Comparison of ENCODE assay signal across 8 cellular contexts in genomic region chr7:47580811-47581331, GRCh38. TPM values are rescaled to one million over a fixed set of nuclear protein-coding genes. Genes with fewer than 3 reads are reported as not detected.
DNase-seq lines count a peak whose midpoint lies in the region; ATAC-seq and TF ChIP-seq lines count a peak whose summit lies in the region.

No MANE protein-coding gene starts in this region.

- peak; percentile 5 for ATAC-seq in mucosa of descending colon

- H3K4me1 ChIP-seq in mucosa of descending colon (ENCODE audit: low read depth) = peaks cover 31% of the 10 kb centered on the region

- intact Hi-C loops in dorsolateral prefrontal cortex (cut with DNase I) = no loop called here
- intact Hi-C loops in mucosa of descending colon (cut with DNase I, micrococcal nuclease) = no loop called here

- peaks cover 0 to 42% (median 13%) of the 10 kb centered on the region in 45 donors for H3K27me3 ChIP-seq in dorsolateral prefrontal cortex

- peak; percentile 48 for DNase-seq in ACHN
- peak; percentile 62 for DNase-seq in M059J (ENCODE audit: low read depth)
- DNase-seq in dorsolateral prefrontal cortex = no peak
- DNase-seq in mucosa of descending colon = peak; percentile 50 to 62 (median 58)
- DNase-seq in NCI-H526 treated with DMSO at 0.1 percent for 48 hours (lab: John Stamatoyannopoulos, UW) = no peak
- DNase-seq in activated CD4-positive, alpha-beta T cell treated with anti-CD3 and anti-CD28 coated beads for 48 hours = no peak
- no peak for DNase-seq in NCI-H774 (lab: John Stamatoyannopoulos, UW)
- DNase-seq in activated effector memory CD4-positive, alpha-beta T cell treated with anti-CD3 and anti-CD28 coated beads, Interleukin-2, amount 50 U/mL, for 16 hours = no peak

- H3K4me3 ChIP-seq in dorsolateral prefrontal cortex (peak overlapping the region in 57 of 59 donors; percentile 35 to 75 (median 59)), mucosa of descending colon (peak overlapping the region; percentile 39)

- H3K9me3 ChIP-seq in mucosa of descending colon = no peaks in the 10 kb centered on the region

- peak overlapping the region in 12 of 59 donors; percentile 19 to 74 (median 55) for H3K27ac ChIP-seq in dorsolateral prefrontal cortex

- TF ChIP-seq CTCF in dorsolateral prefrontal cortex (IDR thresholded peaks at IDR 0.05 in 54 of 56, conservative IDR thresholded peaks at IDR 0.05 in 2 of 56; ENCODE audit: low read depth in 1 of 56, partially characterized antibody in 56 of 56) = no peak
- no peak for TF ChIP-seq CTCF in mucosa of descending colon (IDR thresholded peaks at IDR 0.05)

- H3K36me3 ChIP-seq in mucosa of descending colon (ENCODE audit: low read depth) = no peaks in the 10 kb centered on the region

- in situ Hi-C loops in ACHN (cut with HindIII; ENCODE audit: low pct_ligation_motif_present, low pct_unique_long_range_greater_than_20kb, low sequenced_read_pairs) = no loop called here

RNA-seq across cellular contexts. Expression of gene TNS3, which starts 1.0 kb away (rescaled TPM):
- 75.0 and 115 TPM in 2 replicates for total RNA-seq in M059J (2014; rRNA removed; shearing (Covaris generic))
- total RNA-seq in dorsolateral prefrontal cortex (100 to 1,000 TPM in 5 of 120 experiments, 10 to 100 TPM in 115; 16.5 to 145 (median 47.8) TPM), mucosa of descending colon (10 to 100 TPM; 69.1 to 98.9 (median 69.9) TPM)

Comparison
In these comparisons a context has a peak if more than half of its experiments do, and no peak if none do; other contexts are left out.
1. DNase-seq: peak in ACHN (single experiment), M059J (single experiment) and mucosa of descending colon (3 of 3); none in dorsolateral prefrontal cortex (0 of 10), NCI-H526 treated with DMSO at 0.1 percent for 48 hours (single experiment), activated CD4-positive, alpha-beta T cell treated with anti-CD3 and anti-CD28 coated beads for 48 hours (single experiment), NCI-H774 (single experiment) and activated effector memory CD4-positive, alpha-beta T cell treated with anti-CD3 and anti-CD28 coated beads, Interleukin-2, amount 50 U/mL, for 16 hours (single experiment).